In the genomic region with DNA sequence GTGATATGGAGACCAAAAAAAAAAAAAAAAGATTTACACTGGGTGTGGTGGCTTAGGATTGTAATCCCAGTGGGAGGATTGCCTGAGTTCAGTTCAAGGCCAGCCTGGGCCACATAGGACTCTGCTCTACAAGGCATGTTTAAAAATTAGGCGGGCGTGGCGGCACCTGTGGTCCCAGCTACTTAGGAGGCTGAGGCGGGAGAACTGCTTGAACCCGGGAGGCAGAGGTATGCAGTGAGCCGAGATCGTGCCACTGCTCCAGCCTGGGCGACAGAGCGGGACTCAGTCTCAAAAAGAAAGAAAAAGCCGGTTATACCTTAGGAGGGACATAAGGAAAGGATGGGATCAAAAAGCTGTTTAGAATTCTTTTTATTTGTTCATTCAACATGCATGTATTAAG, we compare ENCODE assay signal across 8 cellular contexts. TPM values are rescaled to one million over a fixed set of nuclear protein-coding genes. Genes with fewer than 3 reads are reported as not detected.
DNase-seq lines count a peak whose midpoint lies in the region; ATAC-seq and TF ChIP-seq lines count a peak whose summit lies in the region.

No MANE protein-coding gene starts in this region.

- no peak for ATAC-seq in CD4-positive, CD25-positive, alpha-beta regulatory T cell (ENCODE audit: low read depth in 2 of 2)

- no peaks in the 10 kb centered on the region for H3K79me2 ChIP-seq in osteoblast (ENCODE audit: insufficient read depth, low read length)

- H3K4me1 Mint-ChIP-seq in CD4-positive, CD25-positive, alpha-beta regulatory T cell, result peaks cover 6 to 23% (median 14%) of the 10 kb centered on the region in 4 donors
- peaks cover 4% of the 10 kb centered on the region for H3K4me1 Mint-ChIP-seq in endothelial cell (ENCODE audit: unreplicated experiment)

- TF ChIP-seq CTCF in endothelial cell (IDR thresholded peaks at IDR 0.05; ENCODE audit: unreplicated experiment) (no peak), osteoblast (IDR thresholded peaks at IDR 0.05; ENCODE audit: extremely low read depth, low read depth, low read length) (no peak)

- peak overlapping the region; percentile 86 for H3K4me2 ChIP-seq in osteoblast (ENCODE audit: insufficient read depth, low read length)

- H3K4me1 ChIP-seq in CD4-positive, CD25-positive, alpha-beta regulatory T cell (ENCODE audit: control insufficient read depth, insufficient read depth, low read length, poor library complexity, severe bottlenecking), result peaks cover 11% of the 10 kb centered on the region
- peaks cover 5% of the 10 kb centered on the region for H3K4me1 ChIP-seq in osteoblast (ENCODE audit: insufficient read depth, low read length)

- no peaks in the 10 kb centered on the region for H3K27me3 Mint-ChIP-seq in CD4-positive, CD25-positive, alpha-beta regulatory T cell
- peaks cover 2% of the 10 kb centered on the region for H3K27me3 Mint-ChIP-seq in endothelial cell (ENCODE audit: unreplicated experiment)

- H3K4me3 ChIP-seq in CD4-positive, CD25-positive, alpha-beta regulatory T cell (ENCODE audit: low read depth, low read length), result peak overlapping the region; percentile 74
- H3K4me3 ChIP-seq in osteoblast (ENCODE audit: insufficient read depth, low read length), result peak overlapping the region; percentile 76

- H4K20me1 ChIP-seq in osteoblast (ENCODE audit: insufficient read depth, low read length), result peaks cover 3% of the 10 kb centered on the region

- H3K9me3 Mint-ChIP-seq in CD4-positive, CD25-positive, alpha-beta regulatory T cell, result peaks cover 0 to 4% (median 0%) of the 10 kb centered on the region in 7 donors
- H3K9me3 Mint-ChIP-seq in endothelial cell (ENCODE audit: unreplicated experiment), result no peaks in the 10 kb centered on the region

- H3K27ac ChIP-seq in CD4-positive, CD25-positive, alpha-beta regulatory T cell (ENCODE audit: insufficient read depth, low read length, poor library complexity, severe bottlenecking), result no peak overlapping the region
- H3K27ac ChIP-seq in KOPT-K1 (ENCODE audit: low read depth, low read length, poor library complexity, severe bottlenecking) (peak overlapping the region; percentile 47), osteoblast (ENCODE audit: low read depth, low read length) (peak overlapping the region; percentile 25)

- peak overlapping the region; percentile 80 to 99 (median 84) for H3K4me3 Mint-ChIP-seq in CD4-positive, CD25-positive, alpha-beta regulatory T cell
- peak overlapping the region; percentile 65 for H3K4me3 Mint-ChIP-seq in endothelial cell (ENCODE audit: unreplicated experiment)

- DNase-seq in CD4-positive, CD25-positive, alpha-beta regulatory T cell, result no peak
- DNase-seq in endothelial cell (ENCODE audit: low spot score), result peak; percentile 3
- no peak for DNase-seq in osteoblast (ENCODE audit: insufficient read length, low spot score, missing footprints)
- no peak for DNase-seq in midbrain (lab: John Stamatoyannopoulos, UW)
- DNase-seq in stimulated activated CD4-positive, alpha-beta T cell treated with anti-CD3 and anti-CD28 coated beads, Interleukin-4, amount 100 ng/mL, for 1 hour, result no peak
- DNase-seq in NAMALWA (ENCODE audit: low spot score), result no peak
- DNase-seq in HPDE6-E6E7 (ENCODE audit: extremely low spot score), result no peak

- H3K36me3 Mint-ChIP-seq in CD4-positive, CD25-positive, alpha-beta regulatory T cell, result no peaks in the 10 kb centered on the region
- no peaks in the 10 kb centered on the region for H3K36me3 Mint-ChIP-seq in endothelial cell (ENCODE audit: low read depth, unreplicated experiment)

- peak overlapping the region in 1 of 3 donors; percentile 56 for H3K27ac Mint-ChIP-seq in CD4-positive, CD25-positive, alpha-beta regulatory T cell
- peak overlapping the region; percentile 24 for H3K27ac Mint-ChIP-seq in endothelial cell (ENCODE audit: unreplicated experiment)

- no peaks in the 10 kb centered on the region for H3K9me3 ChIP-seq in CD4-positive, CD25-positive, alpha-beta regulatory T cell (ENCODE audit: control insufficient read depth in 2 of 2, low read length in 2 of 2)
- H3K9me3 ChIP-seq in KOPT-K1 (ENCODE audit: insufficient read depth, low read length, poor library complexity, severe bottlenecking), result no peaks in the 10 kb centered on the region
- no peaks in the 10 kb centered on the region for H3K9me3 ChIP-seq in osteoblast (ENCODE audit: low read depth, low read length)

- no peaks in the 10 kb centered on the region for H3K36me3 ChIP-seq in CD4-positive, CD25-positive, alpha-beta regulatory T cell (ENCODE audit: control insufficient read depth, insufficient read depth, low read length)
- H3K36me3 ChIP-seq in KOPT-K1 (ENCODE audit: insufficient read depth, low read length) (peaks cover 18% of the 10 kb centered on the region), osteoblast (ENCODE audit: insufficient read depth, low read length) (peaks cover 5% of the 10 kb centered on the region)

- no peaks in the 10 kb centered on the region for H3K27me3 ChIP-seq in CD4-positive, CD25-positive, alpha-beta regulatory T cell (ENCODE audit: control insufficient read depth, insufficient read depth, low read length)
- H3K27me3 ChIP-seq in osteoblast (ENCODE audit: insufficient read depth, low read length), result no peaks in the 10 kb centered on the region

- H2AFZ ChIP-seq in osteoblast (ENCODE audit: low read length), result no peak overlapping the region

RNA-seq across cellular contexts. Expression of a gene that starts 0.7 kb away (rescaled TPM):
- total RNA-seq in CD4-positive, CD25-positive, alpha-beta regulatory T cell, result 19.6 TPM
- under 1 TPM; 0.09 to 0.25 (median 0.16) TPM for polyA plus RNA-seq in CD4-positive, CD25-positive, alpha-beta regulatory T cell
- 0.33 TPM for total RNA-seq in endothelial cell (ENCODE audit: unreplicated experiment)
- total RNA-seq in osteoblast, result 0.59 and 0.72 TPM in 2 replicates

RNA-seq across cellular contexts. Expression of a gene that starts 58.3 kb away (rescaled TPM):
- total RNA-seq in CD4-positive, CD25-positive, alpha-beta regulatory T cell, result 303 TPM
- polyA plus RNA-seq in CD4-positive, CD25-positive, alpha-beta regulatory T cell, result 100 to 1,000 TPM; 102 to 136 (median 117) TPM
- total RNA-seq in endothelial cell (ENCODE audit: unreplicated experiment) (125 TPM), osteoblast (167 and 170 TPM in 2 replicates)

Comparison
In these comparisons a context has a peak if more than half of its experiments do, and no peak if none do; other contexts are left out.
1. RNA of a gene that starts 0.7 kb away (total RNA-seq): 19.6 TPM in CD4-positive, CD25-positive, alpha-beta regulatory T cell (single experiment); 0.59 to 0.72 TPM in osteoblast and 0.33 TPM in endothelial cell (single experiment); every median in the first group is over 10 times any median in the second.